Comparison of ENCODE assay signal across 24 cellular contexts in the genomic region with DNA sequence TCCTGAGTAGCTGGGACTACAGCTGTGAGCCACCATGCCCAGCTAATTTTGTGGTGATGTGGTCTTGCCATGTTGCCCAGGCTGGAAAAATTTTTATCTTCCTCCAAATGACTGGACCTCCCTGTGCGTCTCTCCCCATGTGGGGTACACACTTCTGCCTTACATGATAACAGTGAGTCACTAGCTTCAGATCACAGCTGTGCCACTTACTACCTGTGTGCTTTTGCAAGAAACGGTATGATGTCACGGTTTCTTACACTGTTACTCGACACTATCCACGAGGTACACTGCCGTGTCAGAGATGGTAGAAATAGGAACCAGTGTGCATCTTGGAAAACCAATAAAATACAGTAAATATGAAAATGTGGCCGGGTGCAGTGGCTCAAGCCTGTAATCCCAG. TPM values are rescaled to one million over a fixed set of nuclear protein-coding genes. Genes with fewer than 3 reads are reported as not detected.
DNase-seq lines count a peak whose midpoint lies in the region; ATAC-seq, FAIRE-seq and TF ChIP-seq lines count a peak whose summit lies in the region.
"Had no signal": no experiment of that assay in that cellular context is flagged by ENCODE, and none has a peak within 500 bp of the region (broad histone marks: within the 10 kb centered on the region; RNA-seq: fewer than 3 reads in every experiment).

No MANE protein-coding gene starts in this region.

- H3K4me1 Mint-ChIP-seq in nephron = peaks cover 11% of the 10 kb centered on the region

- H3K4me3 ChIP-seq in HepG2 (replicated peaks in 1 of 3; ENCODE audit: insufficient read depth in 1 of 3, low read depth in 2 of 3, low read length in 3 of 3) (no peak overlapping the region), right lobe of liver (no peak overlapping the region), K562 (no peak overlapping the region), osteoblast (ENCODE audit: insufficient read depth, low read length) (no peak overlapping the region), spleen (no peak overlapping the region)
- H3K4me3 ChIP-seq: BLaER1 treated with 17β-estradiol and CSF1 and Interleukin-3, amounts not matched to agents 10 nM and 100 nM; GM12878; GM23338 had no signal

- BruUV-seq in HepG2 (replicated peaks; lab: Mats Ljungman, UMichigan) = no TSS peak
- no TSS peak for BruUV-seq in K562 (replicated peaks; lab: Mats Ljungman, UMichigan)

- in situ Hi-C loops in HepG2 (cut with HindIII; ENCODE audit: extremely low pct_ligation_motif_present, low pct_unique_long_range_greater_than_20kb) = no loop called here
- in situ Hi-C loops in K562 (cut with MboI) = no loop called here

- peaks cover 2% of the 10 kb centered on the region; the same call in 1 of the 2 replicates for H4K20me1 ChIP-seq in HepG2 (ENCODE audit: insufficient read depth, low read length)
- H4K20me1 ChIP-seq in K562 (replicated peaks; ENCODE audit: control insufficient read depth, insufficient read depth, low read length) = no peaks in the 10 kb centered on the region
- peaks cover 19% of the 10 kb centered on the region for H4K20me1 ChIP-seq in osteoblast (ENCODE audit: insufficient read depth, low read length)

- H3K27me3 Mint-ChIP-seq in nephron (ENCODE audit: low read depth) = peaks cover 3% of the 10 kb centered on the region
- H3K27me3 Mint-ChIP-seq: B cell had no signal

- H3K9me3 ChIP-seq in HepG2 (ENCODE audit: low read length) = no peaks in the 10 kb centered on the region
- no peaks in the 10 kb centered on the region for H3K9me3 ChIP-seq in right lobe of liver
- no peaks in the 10 kb centered on the region for H3K9me3 ChIP-seq in K562 (replicated peaks; ENCODE audit: control insufficient read depth, insufficient read depth, low read depth, low read length)
- H3K9me3 ChIP-seq in osteoblast (ENCODE audit: low read depth, low read length) = no peaks in the 10 kb centered on the region
- H3K9me3 ChIP-seq in spleen = no peaks in the 10 kb centered on the region

- H3K27me3 ChIP-seq in HepG2 (ENCODE audit: control insufficient read depth in 1 of 2, insufficient read depth in 2 of 2, low read length in 2 of 2) (no peaks in the 10 kb centered on the region), right lobe of liver (no peaks in the 10 kb centered on the region), K562 (ENCODE audit: control insufficient read depth in 2 of 2, insufficient read depth in 2 of 2, low read length in 2 of 2) (peaks cover 5 to 30% of the 10 kb centered on the region in 2 experiments; a peak in 3 of 5 replicates), osteoblast (ENCODE audit: insufficient read depth, low read length) (no peaks in the 10 kb centered on the region), spleen (replicated peaks in 1 of 7) (no peaks in the 10 kb centered on the region)
- H3K27me3 ChIP-seq: BLaER1 treated with 17β-estradiol and CSF1 and Interleukin-3, amounts not matched to agents 10 nM and 100 nM had no signal

- H3K9ac ChIP-seq in HepG2 (ENCODE audit: insufficient read depth, low read depth, low read length) (no peak overlapping the region), K562 (ENCODE audit: insufficient read depth in 1 of 2, low read depth in 2 of 2, low read length in 2 of 2) (no peak overlapping the region)
- H3K9ac ChIP-seq: BLaER1 treated with 17β-estradiol and CSF1 and Interleukin-3, amounts not matched to agents 10 nM and 100 nM had no signal

- peaks cover 15% of the 10 kb centered on the region for H3K36me3 Mint-ChIP-seq in nephron (ENCODE audit: low read depth)

- H2AFZ ChIP-seq in HepG2 (ENCODE audit: low read length) = no peak overlapping the region
- no peak overlapping the region for H2AFZ ChIP-seq in K562 (ENCODE audit: low read depth, low read length)
- H2AFZ ChIP-seq in osteoblast (ENCODE audit: low read length) = no peak overlapping the region
- H2AFZ ChIP-seq: GM23338 had no signal

- TF ChIP-seq CTCF in HepG2 (CRISPR knock-in tag; IDR thresholded peaks at IDR 0.05) = no peak
- no peak for TF ChIP-seq CTCF in right lobe of liver (IDR thresholded peaks at IDR 0.05)
- no peak for TF ChIP-seq CTCF in K562 (IDR thresholded peaks at IDR 0.05 in 2 of 3, conservative IDR thresholded peaks at IDR 0.05 in 1 of 3; ENCODE audit: insufficient read depth in 2 of 3, low read depth in 1 of 3, low read length in 3 of 3)
- TF ChIP-seq CTCF in nephron (IDR thresholded peaks at IDR 0.05; ENCODE audit: unreplicated experiment in 3 of 3) = no peak
- TF ChIP-seq CTCF in osteoblast (IDR thresholded peaks at IDR 0.05; ENCODE audit: extremely low read depth, low read depth, low read length) = no peak
- no peak for TF ChIP-seq CTCF in spleen (IDR thresholded peaks at IDR 0.05 in 8 of 11, conservative IDR thresholded peaks at IDR 0.05 in 3 of 11)

- H3K9me1 ChIP-seq in K562 (ENCODE audit: control insufficient read depth, insufficient read depth, low read length) = no peaks in the 10 kb centered on the region

- FAIRE-seq in HepG2 (lab: Jason Lieb, UNC) (no peak), K562 (lab: Jason Lieb, UNC) (no peak)
- FAIRE-seq: GM12878, GM19239, H54 had no signal

- no peak for ATAC-seq in HepG2
- ATAC-seq in right lobe of liver = no peak
- no peak for ATAC-seq in K562
- ATAC-seq in GM21360 (IDR thresholded peaks at IDR 0.05; ENCODE audit: unreplicated experiment) = no peak
- ATAC-seq: GM12878, GM23338 had no signal

- no peak for TF ChIP-seq POLR2A in HepG2 (IDR thresholded peaks at IDR 0.05; ENCODE audit: insufficient read depth in 1 of 2, low read depth in 2 of 2, low read length in 2 of 2)
- no peak for TF ChIP-seq POLR2A in right lobe of liver (IDR thresholded peaks at IDR 0.05)
- no peak for TF ChIP-seq POLR2A in K562 (conservative IDR thresholded peaks at IDR 0.05)
- no peak for TF ChIP-seq POLR2A in spleen (IDR thresholded peaks at IDR 0.05)

- no peaks in the 10 kb centered on the region for H3K36me3 ChIP-seq in HepG2 (replicated peaks in 1 of 2; ENCODE audit: control insufficient read depth in 1 of 2, insufficient read depth in 2 of 2, low read length in 2 of 2)
- no peaks in the 10 kb centered on the region for H3K36me3 ChIP-seq in right lobe of liver
- no peaks in the 10 kb centered on the region for H3K36me3 ChIP-seq in K562 (ENCODE audit: control insufficient read depth, insufficient read depth, low read length)
- no peaks in the 10 kb centered on the region for H3K36me3 ChIP-seq in osteoblast (ENCODE audit: insufficient read depth, low read length)
- peaks cover 0 to 100% (median 83%) of the 10 kb centered on the region in 6 donors for H3K36me3 ChIP-seq in spleen

- intact Hi-C loops in HepG2 (cut with micrococcal nuclease; ENCODE audit: unreplicated experiment) (no loop called here), right lobe of liver (cut with DNase I) (no loop called here), K562 (cut with micrococcal nuclease) (no loop called here), spleen (cut with DNase I; ENCODE audit: low total_unique reads) (no loop called here)

- H3K27ac ChIP-seq in HepG2 (ENCODE audit: extremely low read length, insufficient read depth, low read length) (no peak overlapping the region), right lobe of liver (no peak overlapping the region), K562 (ENCODE audit: extremely low read depth, low read depth, low read length) (no peak overlapping the region), osteoblast (ENCODE audit: low read depth, low read length) (no peak overlapping the region), spleen (no peak overlapping the region)
- H3K27ac ChIP-seq: BLaER1 treated with 17β-estradiol and CSF1 and Interleukin-3, amounts not matched to agents 10 nM and 100 nM had no signal

- peak overlapping the region in 2 of 3 experiments; percentile 45 to 61 for H3K4me3 Mint-ChIP-seq in nephron
- H3K4me3 Mint-ChIP-seq: B cell; CD8-positive, alpha-beta memory T cell; GM23338; HFFc6 had no signal

- TF ChIP-seq EP300 in HepG2 (IDR thresholded peaks at IDR 0.05; ENCODE audit: low read depth in 2 of 2, low read length in 2 of 2) (no peak), HepG2 (CRISPR knock-in tag; IDR thresholded peaks at IDR 0.05; ENCODE audit: borderline replicate concordance) (no peak), K562 (IDR thresholded peaks at IDR 0.05; ENCODE audit: low read length) (no peak)

- H3K4me2 ChIP-seq in HepG2 (ENCODE audit: low read depth, low read length) (no peak overlapping the region), K562 (ENCODE audit: insufficient read depth, low read length) (no peak overlapping the region), osteoblast (ENCODE audit: insufficient read depth, low read length) (no peak overlapping the region)
- H3K4me2 ChIP-seq: BLaER1 treated with 17β-estradiol and CSF1 and Interleukin-3, amounts not matched to agents 10 nM and 100 nM; GM23338 had no signal

- 86% methylated on average over 7 of the region's 7 CpGs for WGBS in HepG2 (ENCODE audit: low lambda C conversion rate)
- WGBS in right lobe of liver (ENCODE audit: insufficient coverage, low coverage, low lambda C conversion rate, missing lambda C conversion rate) = 75% methylated on average over 7 of the region's 7 CpGs
- 6% methylated on average over 7 of the region's 7 CpGs for WGBS in K562 (ENCODE audit: insufficient coverage, low coverage, missing lambda C conversion rate)
- 85 to 93% (median 87%) methylated on average over 7 of the region's 7 CpGs for whole genome bisulfite sequencing in spleen, 5 donors

- no peak for DNase-seq in HepG2 (ENCODE audit: low spot score)
- no peak for DNase-seq in right lobe of liver
- no peak for DNase-seq in K562 (ENCODE audit: extremely low read depth in 1 of 4, low spot score in 3 of 4)
- peak; percentile 26 for DNase-seq in osteoblast (ENCODE audit: insufficient read length, low spot score, missing footprints)
- no peak for DNase-seq in activated T-cell treated with anti-CD3 and anti-CD28 coated beads for 4 hours
- no peak for DNase-seq in spleen
- DNase-seq: CD8-positive, alpha-beta memory T cell; COR-L47; DMS 273 treated with DMSO at 0.1 percent for 48 hours; DMS53; DND-41; EL; HCEC 1CT; HFFc6 had no signal

- no peaks in the 10 kb centered on the region for H3K79me2 ChIP-seq in HepG2 (ENCODE audit: insufficient read depth, low read length)
- no peaks in the 10 kb centered on the region for H3K79me2 ChIP-seq in K562 (ENCODE audit: control insufficient read depth, insufficient read depth, low read length)
- peaks cover 5% of the 10 kb centered on the region for H3K79me2 ChIP-seq in osteoblast (ENCODE audit: insufficient read depth, low read length)

- CTCF ChIA-PET in HepG2 (lab: Yijun Ruan, JAX; ENCODE audit: low intra/inter-chr PET ratio, low total read pairs) (no interaction called here), K562 (lab: Yijun Ruan, JAX; ENCODE audit: low intra/inter-chr PET ratio) (no interaction called here)

- no peak overlapping the region for H3K27ac Mint-ChIP-seq in nephron
- H3K27ac Mint-ChIP-seq: B cell, GM23338, HFFc6 had no signal

- TF ChIP-seq RAD21 in HepG2 (CRISPR knock-in tag; IDR thresholded peaks at IDR 0.05) (no peak), K562 (CRISPR knock-in tag; conservative IDR thresholded peaks at IDR 0.05 in 1 of 2, IDR thresholded peaks at IDR 0.05 in 1 of 2) (no peak)

- no peaks in the 10 kb centered on the region for H3K9me3 Mint-ChIP-seq in nephron
- H3K9me3 Mint-ChIP-seq: CD8-positive, alpha-beta memory T cell; GM23338; HFFc6 had no signal

- POLR2A ChIA-PET in HepG2 (lab: Yijun Ruan, JAX) = interaction anchor here (0.6 to 1.1 kb wide), 2 partner anchors 18 to 94 kb away, joined by 3 read pairs; a partner anchor contains a TSS
- POLR2A ChIA-PET in K562 (lab: Yijun Ruan, JAX) = interaction anchor here (0.6 to 1.0 kb wide), 2 partner anchors 8 to 58 kb away, joined by 3 to 4 read pairs; no protein-coding TSS in a partner anchor

- H3K4me1 ChIP-seq in HepG2 (ENCODE audit: insufficient read depth, low read length) (peaks cover 31% of the 10 kb centered on the region), right lobe of liver (no peaks in the 10 kb centered on the region), K562 (replicated peaks in 1 of 2; ENCODE audit: control insufficient read depth in 2 of 2, insufficient read depth in 2 of 2, low read length in 2 of 2) (peaks cover 0 to 15% of the 10 kb centered on the region in 2 experiments; a peak in 3 of 5 replicates), osteoblast (ENCODE audit: insufficient read depth, low read length) (peaks cover 5% of the 10 kb centered on the region), spleen (peaks cover 0 to 8% (median 0%) of the 10 kb centered on the region in 6 donors)

RNA-seq across cellular contexts. Expression of a gene that starts 17.5 kb away (rescaled TPM):
- total RNA-seq in HepG2 (2016; rRNA removed; fragmentation: Illumina TruSeq; extraction: Trizol) (1.4 and 2.5 TPM in 2 replicates), right lobe of liver (10 to 100 TPM in 4 of 6 experiments, 1 to 10 TPM in 2; 9.5 to 17.4 (median 11.9) TPM), K562 (2014; rRNA removed) (3.8 and 11.0 TPM in 2 replicates), K562 (2014; rRNA removed; fragmentation: Illumina TruSeq; extraction: Trizol) (not detected in 2 replicates), K562 (2015; rRNA removed; fragmentation: Illumina TruSeq; extraction: Trizol) (2.0 and 3.0 TPM in 2 replicates), K562 (2021) (25.8 and 27.2 TPM in 2 replicates), osteoblast (2.9 and 6.9 TPM in 2 replicates), spleen (10 to 100 TPM; 12.0 to 31.0 (median 26.6) TPM)
- total RNA-seq in HepG2 (2016; cell fraction: cytosol; rRNA removed; fragmentation: Illumina TruSeq; extraction: Trizol; ENCODE audit: low read depth) = 2.2 and 2.4 TPM in 2 replicates
- 2.7 and 2.8 TPM in 2 replicates for total RNA-seq in HepG2 (2016; cell fraction: insoluble cytoplasmic fraction; rRNA removed; fragmentation: Illumina TruSeq; extraction: Trizol)
- total RNA-seq in HepG2 (2016; cell fraction: membrane; rRNA removed; fragmentation: Illumina TruSeq; extraction: Trizol) = 2.8 and 5.6 TPM in 2 replicates
- 3.3 and 3.4 TPM in 2 replicates for total RNA-seq in HepG2 (2016; cell fraction: nucleus; rRNA removed; fragmentation: Illumina TruSeq; extraction: Trizol)
- polyA plus RNA-seq in HepG2 (2011; rRNA removed) (2.8 and 4.0 TPM in 2 replicates), K562 (2011; rRNA removed) (1.7 and 4.2 TPM in 2 replicates), K562 (2014; fragmentation: Illumina TruSeq; extraction: Trizol) (2.2 and 10.2 TPM in 2 replicates), K562 (2014; fragmentation: Nextera tagmentation; extraction: Ambion mirVana) (under 1 TPM in 1 of 2 experiments, not detected in 1; 0.03 TPM), K562 (2014; rRNA removed) (15.6 and 16.0 TPM in 2 replicates), spleen (10 to 100 TPM; 12.7 to 31.7 (median 15.8) TPM)
- polyA plus RNA-seq in HepG2 (2011; cell fraction: cytosol; rRNA removed) = 1.9 and 2.9 TPM in 2 replicates
- polyA plus RNA-seq in HepG2 (2011; cell fraction: nucleus; rRNA removed) = 19.1 and 28.1 TPM in 2 replicates
- polyA plus RNA-seq in HepG2 (2012) = 5.5 and 7.5 TPM in 2 replicates
- polyA plus RNA-seq in HepG2 (2016; cell fraction: cytosol; fragmentation: Illumina TruSeq; extraction: Trizol; ENCODE audit: low read depth) = 8.4 and 9.5 TPM in 2 replicates
- polyA plus RNA-seq in HepG2 (2016; cell fraction: insoluble cytoplasmic fraction; fragmentation: Illumina TruSeq; extraction: Trizol; ENCODE audit: low read depth) = 10.1 and 10.3 TPM in 2 replicates
- 11.5 and 15.0 TPM in 2 replicates for polyA plus RNA-seq in HepG2 (2016; cell fraction: membrane; fragmentation: Illumina TruSeq; extraction: Trizol; ENCODE audit: low read depth)
- 20.2 and 25.1 TPM in 2 replicates for polyA plus RNA-seq in HepG2 (2016; cell fraction: nucleus; fragmentation: Illumina TruSeq; extraction: Trizol; ENCODE audit: insufficient read depth, low read depth)
- 2.0 and 7.2 TPM in 2 replicates for polyA minus RNA-seq in HepG2 (2011; rRNA and poly(A)+ RNA removed; ENCODE audit: low replicate concordance)
- 3.4 and 7.1 TPM in 2 replicates for polyA minus RNA-seq in HepG2 (2011; cell fraction: cytosol; rRNA and poly(A)+ RNA removed)
- polyA minus RNA-seq in HepG2 (2011; cell fraction: nucleus; rRNA and poly(A)+ RNA removed) = 2.6 and 4.6 TPM in 2 replicates
- total RNA-seq in K562 (2011; cell fraction: chromatin; rRNA removed; ENCODE audit: low replicate concordance) = 2.9 and 6.1 TPM in 2 replicates
- 8.3 and 10.9 TPM in 2 replicates for total RNA-seq in K562 (2011; cell fraction: nucleolus; rRNA removed)
- total RNA-seq in K562 (2011; cell fraction: nucleoplasm; rRNA removed) = 6.6 and 9.3 TPM in 2 replicates
- 1.6 and 7.1 TPM in 2 replicates for polyA plus RNA-seq in K562 (2011; cell fraction: cytosol; rRNA removed)
- polyA plus RNA-seq in K562 (2011; cell fraction: nucleus; rRNA removed) = 10.5 and 20.0 TPM in 2 replicates
- polyA plus RNA-seq in K562 (2012) = 15.2 and 17.6 TPM in 2 replicates
- polyA minus RNA-seq in K562 (2011; rRNA and poly(A)+ RNA removed) = 0.46 and 0.84 TPM in 2 replicates
- polyA minus RNA-seq in K562 (2011; cell fraction: cytosol; rRNA and poly(A)+ RNA removed) = 12.5 and 17.9 TPM in 2 replicates
- polyA minus RNA-seq in K562 (2011; cell fraction: nucleus; rRNA and poly(A)+ RNA removed) = 3.4 and 4.2 TPM in 2 replicates
- total RNA-seq: G401 had no signal

RNA-seq across cellular contexts. Expression of a gene that starts 29.0 kb away (rescaled TPM):
- not detected in 2 replicates for total RNA-seq in HepG2 (2016; rRNA removed; fragmentation: Illumina TruSeq; extraction: Trizol)
- not detected in 2 replicates for total RNA-seq in HepG2 (2016; cell fraction: cytosol; rRNA removed; fragmentation: Illumina TruSeq; extraction: Trizol; ENCODE audit: low read depth)
- not detected in 2 replicates for total RNA-seq in HepG2 (2016; cell fraction: insoluble cytoplasmic fraction; rRNA removed; fragmentation: Illumina TruSeq; extraction: Trizol)
- total RNA-seq in HepG2 (2016; cell fraction: membrane; rRNA removed; fragmentation: Illumina TruSeq; extraction: Trizol) = not detected in 2 replicates
- total RNA-seq in HepG2 (2016; cell fraction: nucleus; rRNA removed; fragmentation: Illumina TruSeq; extraction: Trizol) = not detected in 2 replicates
- 0.03 TPM in 1 of 2 replicates, not detected in the other for polyA plus RNA-seq in HepG2 (2011; rRNA removed)
- polyA plus RNA-seq in HepG2 (2011; cell fraction: cytosol; rRNA removed) = 0.03 TPM in 1 of 2 replicates, not detected in the other
- 0.33 and 0.35 TPM in 2 replicates for polyA plus RNA-seq in HepG2 (2011; cell fraction: nucleus; rRNA removed)
- polyA plus RNA-seq in HepG2 (2012) = 0.15 TPM in 1 of 2 replicates, not detected in the other
- not detected in 2 replicates for polyA plus RNA-seq in HepG2 (2016; cell fraction: cytosol; fragmentation: Illumina TruSeq; extraction: Trizol; ENCODE audit: low read depth)
- not detected in 2 replicates for polyA plus RNA-seq in HepG2 (2016; cell fraction: insoluble cytoplasmic fraction; fragmentation: Illumina TruSeq; extraction: Trizol; ENCODE audit: low read depth)
- not detected in 2 replicates for polyA plus RNA-seq in HepG2 (2016; cell fraction: membrane; fragmentation: Illumina TruSeq; extraction: Trizol; ENCODE audit: low read depth)
- polyA plus RNA-seq in HepG2 (2016; cell fraction: nucleus; fragmentation: Illumina TruSeq; extraction: Trizol; ENCODE audit: insufficient read depth, low read depth) = not detected in 2 replicates
- not detected in 2 replicates for polyA minus RNA-seq in HepG2 (2011; rRNA and poly(A)+ RNA removed; ENCODE audit: low replicate concordance)
- not detected in 2 replicates for polyA minus RNA-seq in HepG2 (2011; cell fraction: cytosol; rRNA and poly(A)+ RNA removed)
- polyA minus RNA-seq in HepG2 (2011; cell fraction: nucleus; rRNA and poly(A)+ RNA removed) = not detected in 2 replicates
- total RNA-seq in right lobe of liver = 1 to 10 TPM in 5 of 6 experiments, under 1 TPM in 1; 0.74 to 3.3 (median 1.5) TPM
- 0.69 TPM in 1 of 2 replicates, not detected in the other for total RNA-seq in K562 (2011; cell fraction: chromatin; rRNA removed; ENCODE audit: low replicate concordance)
- total RNA-seq in K562 (2011; cell fraction: nucleolus; rRNA removed) = 0.39 TPM in 1 of 2 replicates, not detected in the other
- not detected in 2 replicates for total RNA-seq in K562 (2011; cell fraction: nucleoplasm; rRNA removed)
- total RNA-seq in K562 (2014; rRNA removed) = 0.05 TPM in 1 of 2 replicates, not detected in the other
- not detected in 2 replicates for total RNA-seq in K562 (2014; rRNA removed; fragmentation: Illumina TruSeq; extraction: Trizol)
- total RNA-seq in K562 (2015; rRNA removed; fragmentation: Illumina TruSeq; extraction: Trizol) = not detected in 2 replicates
- total RNA-seq in K562 (2021) = 0.09 and 0.11 TPM in 2 replicates
- polyA plus RNA-seq in K562 (2011; rRNA removed) = not detected in 2 replicates
- not detected in 2 replicates for polyA plus RNA-seq in K562 (2011; cell fraction: cytosol; rRNA removed)
- 0.26 TPM in 1 of 2 replicates, not detected in the other for polyA plus RNA-seq in K562 (2011; cell fraction: nucleus; rRNA removed)
- polyA plus RNA-seq in K562 (2012) = 0.08 TPM in 1 of 2 replicates, not detected in the other
- polyA plus RNA-seq in K562 (2014; fragmentation: Illumina TruSeq; extraction: Trizol) = 0.07 TPM in 1 of 2 replicates, not detected in the other
- not detected for polyA plus RNA-seq in K562 (2014; fragmentation: Nextera tagmentation; extraction: Ambion mirVana)
- polyA plus RNA-seq in K562 (2014; rRNA removed) = not detected in 2 replicates
- polyA minus RNA-seq in K562 (2011; rRNA and poly(A)+ RNA removed) = not detected in 2 replicates
- polyA minus RNA-seq in K562 (2011; cell fraction: cytosol; rRNA and poly(A)+ RNA removed) = not detected in 2 replicates
- polyA minus RNA-seq in K562 (2011; cell fraction: nucleus; rRNA and poly(A)+ RNA removed) = not detected in 2 replicates
- total RNA-seq in osteoblast = under 0.01 TPM in 1 of 2 replicates, not detected in the other
- total RNA-seq in spleen = 10 to 100 TPM in 6 of 7 donors, 1 to 10 TPM in 1; 7.1 to 36.5 (median 15.1) TPM
- 10 to 100 TPM in 2 of 3 donors, 1 to 10 TPM in 1; 2.4 to 23.0 (median 22.0) TPM for polyA plus RNA-seq in spleen
- total RNA-seq: A172, G401 had no signal
- polyA plus RNA-seq: GM23338 had no signal

RNA-seq across cellular contexts. Expression of a gene that starts 45.8 kb away (rescaled TPM):
- total RNA-seq in HepG2 (2016; rRNA removed; fragmentation: Illumina TruSeq; extraction: Trizol) = 0.09 and 0.13 TPM in 2 replicates
- 0.20 and 0.26 TPM in 2 replicates for total RNA-seq in HepG2 (2016; cell fraction: cytosol; rRNA removed; fragmentation: Illumina TruSeq; extraction: Trizol; ENCODE audit: low read depth)
- total RNA-seq in HepG2 (2016; cell fraction: insoluble cytoplasmic fraction; rRNA removed; fragmentation: Illumina TruSeq; extraction: Trizol) = 0.11 and 0.16 TPM in 2 replicates
- 0.21 and 0.80 TPM in 2 replicates for total RNA-seq in HepG2 (2016; cell fraction: membrane; rRNA removed; fragmentation: Illumina TruSeq; extraction: Trizol)
- total RNA-seq in HepG2 (2016; cell fraction: nucleus; rRNA removed; fragmentation: Illumina TruSeq; extraction: Trizol) = not detected in 2 replicates
- polyA plus RNA-seq in HepG2 (2011; rRNA removed) = 0.13 and 0.34 TPM in 2 replicates
- 0.13 and 0.30 TPM in 2 replicates for polyA plus RNA-seq in HepG2 (2011; cell fraction: cytosol; rRNA removed)
- polyA plus RNA-seq in HepG2 (2011; cell fraction: nucleus; rRNA removed) = 0.40 and 0.64 TPM in 2 replicates
- polyA plus RNA-seq in HepG2 (2012) = 0.42 and 1.5 TPM in 2 replicates
- 0.25 and 0.37 TPM in 2 replicates for polyA plus RNA-seq in HepG2 (2016; cell fraction: cytosol; fragmentation: Illumina TruSeq; extraction: Trizol; ENCODE audit: low read depth)
- 0.16 TPM in 1 of 2 replicates, not detected in the other for polyA plus RNA-seq in HepG2 (2016; cell fraction: insoluble cytoplasmic fraction; fragmentation: Illumina TruSeq; extraction: Trizol; ENCODE audit: low read depth)
- polyA plus RNA-seq in HepG2 (2016; cell fraction: membrane; fragmentation: Illumina TruSeq; extraction: Trizol; ENCODE audit: low read depth) = 0.32 and 0.36 TPM in 2 replicates
- 0.17 and 0.21 TPM in 2 replicates for polyA plus RNA-seq in HepG2 (2016; cell fraction: nucleus; fragmentation: Illumina TruSeq; extraction: Trizol; ENCODE audit: insufficient read depth, low read depth)
- polyA minus RNA-seq in HepG2 (2011; rRNA and poly(A)+ RNA removed; ENCODE audit: low replicate concordance) = 0.42 and 0.63 TPM in 2 replicates
- polyA minus RNA-seq in HepG2 (2011; cell fraction: cytosol; rRNA and poly(A)+ RNA removed) = not detected in 2 replicates
- polyA minus RNA-seq in HepG2 (2011; cell fraction: nucleus; rRNA and poly(A)+ RNA removed) = not detected in 2 replicates
- total RNA-seq in right lobe of liver = 10 to 100 TPM in 4 of 6 experiments, 1 to 10 TPM in 2; 7.9 to 21.5 (median 10.2) TPM
- total RNA-seq in K562 (2011; cell fraction: chromatin; rRNA removed; ENCODE audit: low replicate concordance) = 5.4 and 19.9 TPM in 2 replicates
- 7.4 and 10.8 TPM in 2 replicates for total RNA-seq in K562 (2011; cell fraction: nucleolus; rRNA removed)
- total RNA-seq in K562 (2011; cell fraction: nucleoplasm; rRNA removed) = 7.2 and 14.7 TPM in 2 replicates
- 2.0 and 5.7 TPM in 2 replicates for total RNA-seq in K562 (2014; rRNA removed)
- total RNA-seq in K562 (2014; rRNA removed; fragmentation: Illumina TruSeq; extraction: Trizol) = 2.6 and 2.8 TPM in 2 replicates
- total RNA-seq in K562 (2015; rRNA removed; fragmentation: Illumina TruSeq; extraction: Trizol) = 8.1 and 9.4 TPM in 2 replicates
- 4.5 and 6.0 TPM in 2 replicates for total RNA-seq in K562 (2021)
- 3.5 and 8.1 TPM in 2 replicates for polyA plus RNA-seq in K562 (2011; rRNA removed)
- polyA plus RNA-seq in K562 (2011; cell fraction: cytosol; rRNA removed) = 4.3 and 17.3 TPM in 2 replicates
- 5.6 and 11.4 TPM in 2 replicates for polyA plus RNA-seq in K562 (2011; cell fraction: nucleus; rRNA removed)
- 10.8 and 26.9 TPM in 2 replicates for polyA plus RNA-seq in K562 (2012)
- 5.3 and 5.6 TPM in 2 replicates for polyA plus RNA-seq in K562 (2014; fragmentation: Illumina TruSeq; extraction: Trizol)
- polyA plus RNA-seq in K562 (2014; fragmentation: Nextera tagmentation; extraction: Ambion mirVana) = under 1 TPM; 0.78 to 0.82 TPM
- polyA plus RNA-seq in K562 (2014; rRNA removed) = 3.0 and 4.3 TPM in 2 replicates
- 3.7 and 10.6 TPM in 2 replicates for polyA minus RNA-seq in K562 (2011; rRNA and poly(A)+ RNA removed)
- polyA minus RNA-seq in K562 (2011; cell fraction: cytosol; rRNA and poly(A)+ RNA removed) = 5.9 and 10.6 TPM in 2 replicates
- 6.1 and 9.4 TPM in 2 replicates for polyA minus RNA-seq in K562 (2011; cell fraction: nucleus; rRNA and poly(A)+ RNA removed)
- total RNA-seq in osteoblast = under 0.01 and 0.72 TPM in 2 replicates
- total RNA-seq in spleen = 100 to 1,000 TPM; 167 to 423 (median 234) TPM
- 10 to 100 TPM; 22.1 to 88.8 (median 55.0) TPM for polyA plus RNA-seq in spleen
- total RNA-seq: A172, G401 had no signal

Comparison
In these comparisons a context has a peak if more than half of its experiments do, and no peak if none do; other contexts are left out.
1. RNA of a gene that starts 45.8 kb away (total RNA-seq): 167 to 423 TPM in spleen; 7.9 to 21.5 TPM in right lobe of liver, 2.0 to 19.9 TPM in K562, under 0.01 to 0.72 TPM in osteoblast and 0.09 to 0.80 TPM in HepG2; every median in the first group is over 4 times any median in the second.